In genomic region chr1:225942574-225942973, GRCh38 we compare ENCODE assay signal across 13 cellular contexts. TPM values are rescaled to one million over a fixed set of nuclear protein-coding genes. Genes with fewer than 3 reads are reported as not detected.
DNase-seq lines count a peak whose midpoint lies in the region; ATAC-seq and TF ChIP-seq lines count a peak whose summit lies in the region.
"Had no signal": no experiment of that assay in that cellular context is flagged by ENCODE, and none has a peak within 500 bp of the region (broad histone marks: within the 10 kb centered on the region; RNA-seq: fewer than 3 reads in every experiment).

No MANE protein-coding gene starts in this region.

- H3K4me1 ChIP-seq in mucosa of descending colon (ENCODE audit: low read depth) (no peaks in the 10 kb centered on the region), ascending aorta (peaks cover 8 to 18% of the 10 kb centered on the region in 2 donors)

- no peak overlapping the region for H3K27ac ChIP-seq in ascending aorta
- H3K27ac ChIP-seq: epithelial cell of prostate, PC-9, VCaP had no signal

- intact Hi-C loops in mucosa of descending colon (cut with DNase I, micrococcal nuclease) (no loop called here), ascending aorta (cut with DNase I) (no loop called here)

- ATAC-seq in GM21529 (IDR thresholded peaks at IDR 0.05; ENCODE audit: unreplicated experiment) (peak; percentile 90), HG03354 (IDR thresholded peaks at IDR 0.05; ENCODE audit: poor library complexity, severe bottlenecking, unreplicated experiment) (peak; percentile 73), mucosa of descending colon (peak; percentile 37)

- H3K4me3 ChIP-seq in mucosa of descending colon, result no peak overlapping the region
- no peak overlapping the region for H3K4me3 ChIP-seq in ascending aorta
- H3K4me3 ChIP-seq: PC-9 had no signal

- no peaks in the 10 kb centered on the region for H3K27me3 ChIP-seq in ascending aorta

- H3K9me3 ChIP-seq in mucosa of descending colon (no peaks in the 10 kb centered on the region), ascending aorta (no peaks in the 10 kb centered on the region)

- no peak for TF ChIP-seq CTCF in mucosa of descending colon (IDR thresholded peaks at IDR 0.05)
- no peak for TF ChIP-seq CTCF in ascending aorta (IDR thresholded peaks at IDR 0.05)

- peak in 2 of 3 experiments; percentile 4 to 49 for DNase-seq in NCI-H1417 (lab: John Stamatoyannopoulos, UW)
- no peak for DNase-seq in NCI-H1417 treated with DMSO at 0.1 percent for 48 hours (lab: John Stamatoyannopoulos, UW)
- DNase-seq in mucosa of descending colon, result no peak
- DNase-seq in HCEC 1CT, result no peak
- DNase-seq in ascending aorta (ENCODE audit: low spot score in 2 of 2), result no peak
- no peak for DNase-seq in central memory CD4-positive, alpha-beta T cell
- DNase-seq: activated naive CD8-positive, alpha-beta T cell treated with anti-CD3 and anti-CD28 coated beads, Interleukin-2, amount 10 ng/mL, durations not matched to agents 7 days and 5 days; Karpas-422; PC-9 had no signal

- H3K36me3 ChIP-seq in mucosa of descending colon (ENCODE audit: low read depth) (no peaks in the 10 kb centered on the region), ascending aorta (no peaks in the 10 kb centered on the region)

RNA-seq across cellular contexts. Expression of gene LEFTY2, which starts 1.6 kb away (rescaled TPM):
- total RNA-seq in mucosa of descending colon (under 1 TPM; 0.32 to 0.77 (median 0.35) TPM), ascending aorta (2.6 TPM)
- total RNA-seq: activated naive CD8-positive, alpha-beta T cell treated with anti-CD3 and anti-CD28 coated beads, Interleukin-2, amount 10 ng/mL, durations not matched to agents 7 days and 5 days; PC-9 had no signal

RNA-seq across cellular contexts. Expression of gene PYCR2, which starts 18.5 kb away (rescaled TPM):
- total RNA-seq in mucosa of descending colon (10 to 100 TPM; 33.0 to 43.6 (median 38.3) TPM), ascending aorta (126 TPM)

RNA-seq across cellular contexts. Expression of gene LEFTY1, which starts 53.6 kb away (rescaled TPM):
- total RNA-seq in mucosa of descending colon (100 to 1,000 TPM in 1 of 3 donors, 10 to 100 TPM in 2; 27.3 to 199 (median 60.3) TPM), ascending aorta (not detected)
- total RNA-seq: PC-9 had no signal

RNA-seq across cellular contexts. Expression of gene SDE2, which starts 56.6 kb away (rescaled TPM):
- total RNA-seq in mucosa of descending colon (10 to 100 TPM; 14.1 to 21.0 (median 15.0) TPM), ascending aorta (12.3 TPM)

Comparison
In these comparisons a context has a peak if more than half of its experiments do, and no peak if none do; other contexts are left out.
1. DNase-seq: peak in NCI-H1417 (2 of 3); none in NCI-H1417 treated with DMSO at 0.1 percent for 48 hours (single experiment), mucosa of descending colon (0 of 3), HCEC 1CT (single experiment), ascending aorta (0 of 2) and central memory CD4-positive, alpha-beta T cell (single experiment).
2. ATAC-seq: peak in every context shown above with its lines; median percentile 90 in GM21529; 73 in HG03354; 37 in mucosa of descending colon.
3. RNA of gene LEFTY1, which starts 53.6 kb away (total RNA-seq): 27.3 to 199 TPM in mucosa of descending colon; not detected in ascending aorta (single experiment); every median in the first group is over 10 times any median in the second.